ENCODE assay signal across 13 cellular contexts in the genomic region with DNA sequence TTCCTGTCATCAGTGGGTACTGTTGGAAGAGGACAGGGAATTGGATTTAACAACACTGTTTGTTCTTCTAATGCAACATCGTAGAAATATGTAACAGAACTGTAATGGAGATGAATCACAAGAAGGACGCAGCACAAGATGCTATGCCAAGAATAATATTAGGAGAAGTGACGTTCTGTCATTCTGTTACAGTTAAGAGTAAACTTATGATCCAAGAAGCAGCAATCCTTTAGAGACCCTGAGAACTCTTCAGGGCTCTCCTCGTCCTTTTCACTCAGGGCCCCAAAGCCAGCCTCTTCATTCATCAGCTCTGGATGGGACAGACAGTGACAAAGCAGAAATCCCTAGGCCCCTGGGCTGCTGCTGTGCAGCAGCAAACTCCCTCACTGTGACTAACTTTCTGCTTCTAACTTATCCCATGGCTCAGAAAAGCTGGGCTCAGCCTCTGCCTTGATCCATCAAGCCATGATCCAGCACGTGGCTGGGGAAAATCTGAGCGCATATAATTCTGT. TPM values are rescaled to one million over a fixed set of nuclear protein-coding genes. Genes with fewer than 3 reads are reported as not detected.
A peak's percentile ranks its signal among the peaks of the same experiment; 100 is the strongest.
DNase-seq lines count a peak whose midpoint lies in the region; ATAC-seq, FAIRE-seq and TF ChIP-seq lines count a peak whose summit lies in the region.
"Had no signal": no experiment of that assay in that cellular context is flagged by ENCODE, and none has a peak within 500 bp of the region (broad histone marks: within the 10 kb centered on the region; RNA-seq: fewer than 3 reads in every experiment).

No MANE protein-coding gene starts in this region.

- WGBS in K562 (ENCODE audit: insufficient coverage, low coverage, missing lambda C conversion rate), result 25% methylated on average over 6 of the region's 6 CpGs

- H3K9me3 Mint-ChIP-seq in activated naive CD4-positive, alpha-beta T cell treated with anti-CD3 and anti-CD28 coated beads, Interleukin-2, amount 50 U/mL, for 72 hours, result no peaks in the 10 kb centered on the region
- H3K9me3 Mint-ChIP-seq: dendritic cell treated with granulocyte-macrophage colony-stimulating factor and Interleukin-4, amounts not matched to agents 40 ng/mL and 50 ng/mL, for 4 days had no signal

- H3K4me3 ChIP-seq in HEK293 (ENCODE audit: low read depth, low read length) (no peak overlapping the region), K562 (no peak overlapping the region)
- H3K4me3 ChIP-seq: SJCRH30, uterus had no signal

- H3K27ac Mint-ChIP-seq in activated naive CD4-positive, alpha-beta T cell treated with anti-CD3 and anti-CD28 coated beads, Interleukin-2, amount 50 U/mL, for 72 hours, result no peak overlapping the region
- H3K27ac Mint-ChIP-seq: dendritic cell treated with granulocyte-macrophage colony-stimulating factor and Interleukin-4, amounts not matched to agents 40 ng/mL and 50 ng/mL, for 4 days had no signal

- peak overlapping the region; percentile 67 for H3K4me2 ChIP-seq in K562 (ENCODE audit: insufficient read depth, low read length)

- in situ Hi-C loops in K562 (cut with MboI), result no loop called here

- H3K9me1 ChIP-seq in K562 (ENCODE audit: control insufficient read depth, insufficient read depth, low read length), result no peaks in the 10 kb centered on the region

- H3K4me1 ChIP-seq in HEK293 (ENCODE audit: control insufficient read depth, insufficient read depth, low read length), result peaks cover 3% of the 10 kb centered on the region
- H3K4me1 ChIP-seq in K562 (replicated peaks in 1 of 2; ENCODE audit: control insufficient read depth in 2 of 2, insufficient read depth in 2 of 2, low read length in 2 of 2), result peaks cover 3 to 36% of the 10 kb centered on the region in 2 experiments; a peak in 4 of 5 replicates
- H3K4me1 ChIP-seq: SJCRH30, uterus had no signal

- POLR2A ChIA-PET in HEK293 (lab: Yijun Ruan, JAX) (no interaction called here), K562 (lab: Yijun Ruan, JAX) (interaction anchor here (0.6 to 2.3 kb wide), 7 partner anchors 9 to 1528 kb away, joined by 3 to 8 read pairs (median 6); partner anchors contain the start of gene IL6), GM10248 (lab: Yijun Ruan, JAX) (no interaction called here)

- no peak for TF ChIP-seq CTCF in HEK293 (tag by site-specific recombination; IDR thresholded peaks at IDR 0.05)
- no peak for TF ChIP-seq CTCF in K562 (IDR thresholded peaks at IDR 0.05 in 2 of 3, conservative IDR thresholded peaks at IDR 0.05 in 1 of 3; ENCODE audit: insufficient read depth in 2 of 3, low read depth in 1 of 3, low read length in 3 of 3)
- TF ChIP-seq CTCF in GM10248 (IDR thresholded peaks at IDR 0.05; ENCODE audit: control extremely low read depth, extremely low read depth, low read depth, missing control alignments), result no peak

- H3K9ac ChIP-seq in K562 (ENCODE audit: insufficient read depth in 1 of 2, low read depth in 2 of 2, low read length in 2 of 2), result peak overlapping the region; percentile 0 to 22; a peak in 3 of 4 replicates

- H3K79me2 ChIP-seq in K562 (ENCODE audit: control insufficient read depth, insufficient read depth, low read length), result no peaks in the 10 kb centered on the region

- no TSS peak for BruUV-seq in K562 (replicated peaks; lab: Mats Ljungman, UMichigan)

- TF ChIP-seq EP300 in K562 (IDR thresholded peaks at IDR 0.05; ENCODE audit: low read length), result no peak

- no peaks in the 10 kb centered on the region for H3K27me3 ChIP-seq in K562 (ENCODE audit: control insufficient read depth in 2 of 2, insufficient read depth in 2 of 2, low read length in 2 of 2)
- H3K27me3 ChIP-seq: uterus had no signal

- CTCF ChIA-PET in HEK293 (lab: Yijun Ruan, JAX) (interaction anchor here (1.4 to 2.2 kb wide), 2 partner anchors 8 to 337 kb away, joined by 3 to 11 read pairs; partner anchors contain the start of gene IL6), K562 (lab: Yijun Ruan, JAX; ENCODE audit: low intra/inter-chr PET ratio) (no interaction called here), GM10248 (lab: Yijun Ruan, JAX) (interaction anchor here (0.8 to 3.7 kb wide), 4 partner anchors 7 to 57 kb away, joined by 3 to 21 read pairs (median 4); partner anchors contain the start of gene IL6)

- peak overlapping the region; percentile 92 for H2AFZ ChIP-seq in K562 (ENCODE audit: low read depth, low read length)

- H3K36me3 Mint-ChIP-seq in activated naive CD4-positive, alpha-beta T cell treated with anti-CD3 and anti-CD28 coated beads, Interleukin-2, amount 50 U/mL, for 72 hours, result no peaks in the 10 kb centered on the region

- intact Hi-C loops in K562 (cut with micrococcal nuclease), result no loop called here

- FAIRE-seq in K562 (lab: Jason Lieb, UNC), result peak; percentile 72

- H3K36me3 ChIP-seq in HEK293 (ENCODE audit: control insufficient read depth in 2 of 2, insufficient read depth in 1 of 2, low read length in 2 of 2), result no peaks in the 10 kb centered on the region
- H3K36me3 ChIP-seq in K562 (ENCODE audit: control insufficient read depth, insufficient read depth, low read length), result no peaks in the 10 kb centered on the region
- H3K36me3 ChIP-seq: SJCRH30, uterus had no signal

- H3K9me3 ChIP-seq in HEK293 (ENCODE audit: control insufficient read depth, insufficient read depth, low read depth, low read length) (no peaks in the 10 kb centered on the region), K562 (replicated peaks; ENCODE audit: control insufficient read depth, insufficient read depth, low read depth, low read length) (no peaks in the 10 kb centered on the region)
- H3K9me3 ChIP-seq: SJCRH30, uterus had no signal

- TF ChIP-seq RAD21 in K562 (CRISPR knock-in tag; conservative IDR thresholded peaks at IDR 0.05 in 1 of 2, IDR thresholded peaks at IDR 0.05 in 1 of 2), result no peak

- ATAC-seq in K562 (peak; percentile 91), HG02852 (IDR thresholded peaks at IDR 0.05; ENCODE audit: unreplicated experiment) (no peak)
- ATAC-seq in activated naive CD4-positive, alpha-beta T cell treated with anti-CD3 and anti-CD28 coated beads, Interleukin-2, amount 50 U/mL, for 72 hours, result no peak

- no peak overlapping the region for H3K27ac ChIP-seq in HEK293 (ENCODE audit: extremely low read depth, low read depth, low read length)
- peak overlapping the region; percentile 52 for H3K27ac ChIP-seq in K562 (ENCODE audit: extremely low read depth, low read depth, low read length)
- H3K27ac ChIP-seq: SJCRH30, uterus had no signal

- DNase-seq in K562 (ENCODE audit: extremely low read depth in 1 of 4, low spot score in 3 of 4), result peak in 2 of 4 experiments; percentile 72 to 79
- DNase-seq in hepatic stellate cell (ENCODE audit: low spot score), result peak; percentile 66
- peak; percentile 91 for DNase-seq in stromal cell of bone marrow (ENCODE audit: low read depth)
- DNase-seq in activated naive CD4-positive, alpha-beta T cell treated with anti-CD3 and anti-CD28 coated beads, Interleukin-2, amount 50 U/mL, for 72 hours (ENCODE audit: low spot score in 2 of 2), result no peak
- no peak for DNase-seq in DMS153 treated with DMSO at 0.1 percent for 48 hours (lab: John Stamatoyannopoulos, UW; ENCODE audit: unreplicated experiment)
- DNase-seq in GM10248 (ENCODE audit: extremely low spot score), result no peak
- DNase-seq: islet precursor cell, NCI-H2081 treated with DMSO at 0.1 percent for 48 hours, SJCRH30, uterus had no signal

- H4K20me1 ChIP-seq in K562 (replicated peaks; ENCODE audit: control insufficient read depth, insufficient read depth, low read length), result no peaks in the 10 kb centered on the region

- TF ChIP-seq POLR2A in K562 (conservative IDR thresholded peaks at IDR 0.05), result no peak

TF ChIP-seq in HEK293, 187 proteins besides CTCF, POLR2A, EP300 and RAD21 (continues in another document):
- peak; percentile 44; the same call in 1 of the 2 replicates for TF ChIP-seq ZBTB17 (tag by site-specific recombination; IDR thresholded peaks at IDR 0.05)

TF ChIP-seq in K562, 482 proteins besides CTCF, POLR2A, EP300 and RAD21 (continues in another document):
- TF ChIP-seq BRF1 (IDR thresholded peaks at IDR 0.05; ENCODE audit: borderline replicate concordance, extremely low read depth, insufficient read length), result no peak
- no peak for TF ChIP-seq BRD4 (IDR thresholded peaks at IDR 0.05)
- TF ChIP-seq, protein P1, sequence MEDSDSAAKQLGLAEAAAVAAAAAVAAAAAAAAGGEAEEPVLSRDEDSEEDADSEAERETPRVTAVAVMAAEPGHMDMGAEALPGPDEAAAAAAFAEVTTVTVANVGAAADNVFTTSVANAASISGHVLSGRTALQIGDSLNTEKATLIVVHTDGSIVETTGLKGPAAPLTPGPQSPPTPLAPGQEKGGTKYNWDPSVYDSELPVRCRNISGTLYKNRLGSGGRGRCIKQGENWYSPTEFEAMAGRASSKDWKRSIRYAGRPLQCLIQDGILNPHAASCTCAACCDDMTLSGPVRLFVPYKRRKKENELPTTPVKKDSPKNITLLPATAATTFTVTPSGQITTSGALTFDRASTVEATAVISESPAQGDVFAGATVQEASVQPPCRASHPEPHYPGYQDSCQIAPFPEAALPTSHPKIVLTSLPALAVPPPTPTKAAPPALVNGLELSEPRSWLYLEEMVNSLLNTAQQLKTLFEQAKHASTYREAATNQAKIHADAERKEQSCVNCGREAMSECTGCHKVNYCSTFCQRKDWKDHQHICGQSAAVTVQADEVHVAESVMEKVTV (CRISPR knock-in tag; IDR thresholded peaks at IDR 0.05), result no peak
- TF ChIP-seq KDM1A (IDR thresholded peaks at IDR 0.05), result no peak

RNA-seq across cellular contexts. Expression of gene IL6, which starts 8.7 kb away (rescaled TPM):
- total RNA-seq in K562 (2011; cell fraction: chromatin; rRNA removed; ENCODE audit: low replicate concordance), result 5.2 and 5.4 TPM in 2 replicates
- 2.2 and 6.7 TPM in 2 replicates for total RNA-seq in K562 (2011; cell fraction: nucleolus; rRNA removed)
- 1.9 and 7.3 TPM in 2 replicates for total RNA-seq in K562 (2011; cell fraction: nucleoplasm; rRNA removed)
- total RNA-seq in K562 (2014; rRNA removed) (1.1 and 1.2 TPM in 2 replicates), K562 (2014; rRNA removed; fragmentation: Illumina TruSeq; extraction: Trizol) (1.3 and 1.5 TPM in 2 replicates), K562 (2015; rRNA removed; fragmentation: Illumina TruSeq; extraction: Trizol) (0.68 and 0.76 TPM in 2 replicates), K562 (2021) (0.94 and 1.5 TPM in 2 replicates)
- polyA plus RNA-seq in K562 (2011; rRNA removed) (1.2 and 1.6 TPM in 2 replicates), K562 (2014; fragmentation: Illumina TruSeq; extraction: Trizol) (2.0 and 2.2 TPM in 2 replicates), K562 (2014; fragmentation: Nextera tagmentation; extraction: Ambion mirVana) (1 to 10 TPM; 1.5 to 2.9 TPM), K562 (2014; rRNA removed) (1.2 and 2.2 TPM in 2 replicates)
- polyA plus RNA-seq in K562 (2011; cell fraction: cytosol; rRNA removed), result 0.48 and 0.63 TPM in 2 replicates
- polyA plus RNA-seq in K562 (2011; cell fraction: nucleus; rRNA removed), result 3.0 and 4.2 TPM in 2 replicates
- 1.1 and 2.5 TPM in 2 replicates for polyA plus RNA-seq in K562 (2012)
- 0.57 and 1.1 TPM in 2 replicates for polyA minus RNA-seq in K562 (2011; rRNA and poly(A)+ RNA removed)
- polyA minus RNA-seq in K562 (2011; cell fraction: cytosol; rRNA and poly(A)+ RNA removed), result 1.4 and 1.5 TPM in 2 replicates
- polyA minus RNA-seq in K562 (2011; cell fraction: nucleus; rRNA and poly(A)+ RNA removed), result 2.4 TPM in 2 replicates
- not detected for total RNA-seq in activated naive CD4-positive, alpha-beta T cell treated with anti-CD3 and anti-CD28 coated beads, Interleukin-2, amount 50 U/mL, for 72 hours
- total RNA-seq: SJCRH30 had no signal

Comparison
In these comparisons a context has a peak if more than half of its experiments do, and no peak if none do; other contexts are left out.
1. DNase-seq: peak in hepatic stellate cell (single experiment) and stromal cell of bone marrow (single experiment); none in activated naive CD4-positive, alpha-beta T cell treated with anti-CD3 and anti-CD28 coated beads, Interleukin-2, amount 50 U/mL, for 72 hours (0 of 2), DMS153 treated with DMSO at 0.1 percent for 48 hours (single experiment) and GM10248 (single experiment).
2. Of the 44 proteins assayed by ChIP-seq in both K562 and HEK293: peak only in K562: none; only in HEK293: none; in both: ZBTB17; in neither: 43.